In the genomic region with DNA sequence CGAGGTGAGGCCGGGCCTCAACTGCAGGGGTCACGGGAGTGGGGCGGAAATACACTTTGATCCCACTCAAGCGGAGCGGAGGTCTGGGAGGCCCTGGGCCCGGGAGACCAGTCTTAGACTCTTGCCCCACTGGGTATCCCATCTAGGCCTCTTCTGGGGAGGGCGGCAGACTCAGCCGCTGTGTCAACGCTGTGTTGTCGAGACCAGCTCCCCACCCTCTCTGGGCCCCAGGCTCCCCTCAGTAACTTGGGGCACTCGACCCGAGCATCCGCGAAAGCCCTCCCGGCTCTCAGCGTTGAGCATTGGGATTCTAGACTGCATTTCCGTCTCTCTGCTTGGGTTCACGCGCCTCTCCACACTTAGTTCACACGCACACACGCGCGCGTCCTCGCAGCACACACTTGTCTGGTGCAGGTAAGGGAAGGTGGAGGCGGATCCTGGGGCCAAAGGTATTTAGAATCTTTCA, we compare ENCODE assay signal across 14 cellular contexts. TPM values are rescaled to one million over a fixed set of nuclear protein-coding genes. Genes with fewer than 3 reads are reported as not detected.
DNase-seq lines count a peak whose midpoint lies in the region; ATAC-seq, FAIRE-seq and TF ChIP-seq lines count a peak whose summit lies in the region.
"Had no signal": no experiment of that assay in that cellular context is flagged by ENCODE, and none has a peak within 500 bp of the region (broad histone marks: within the 10 kb centered on the region; RNA-seq: fewer than 3 reads in every experiment).

No MANE protein-coding gene starts in this region.

- H3K36me3 ChIP-seq in adipocyte (ENCODE audit: control insufficient read depth, insufficient read depth, low read length, severe bottlenecking): no peaks in the 10 kb centered on the region
- H3K36me3 ChIP-seq in mucosa of rectum (ENCODE audit: control insufficient read depth in 2 of 2, insufficient read depth in 2 of 2, low read length in 2 of 2): no peaks in the 10 kb centered on the region
- no peaks in the 10 kb centered on the region for H3K36me3 ChIP-seq in vagina
- H3K36me3 ChIP-seq in pancreas: no peaks in the 10 kb centered on the region

- H3K36me3 Mint-ChIP-seq in natural killer cell treated with Interleukin-12 subunit alpha and Interleukin-12 subunit beta and Interleukin-15 and Interleukin-18, amount 100 ng/mL, for 72 hours: peaks cover 25% of the 10 kb centered on the region
- H3K36me3 Mint-ChIP-seq in natural killer cell: peaks cover 20% of the 10 kb centered on the region

- WGBS in pancreas, 2 donors: 32 to 37% methylated on average over 27 of the region's 27 CpGs

- peaks cover 77% of the 10 kb centered on the region for H3K27me3 ChIP-seq in adipocyte (replicated peaks; ENCODE audit: control insufficient read depth, insufficient read depth, low read length)
- peaks cover 55 to 61% of the 10 kb centered on the region in 2 donors for H3K27me3 ChIP-seq in mucosa of rectum (ENCODE audit: control insufficient read depth in 2 of 2, insufficient read depth in 2 of 2, low read length in 2 of 2)
- H3K27me3 ChIP-seq in vagina: peaks cover 43% of the 10 kb centered on the region
- H3K27me3 ChIP-seq in pancreas: peaks cover 0 to 77% (median 15%) of the 10 kb centered on the region in 4 donors

- no peak for TF ChIP-seq POLR2A in vagina (IDR thresholded peaks at IDR 0.05)

- no peak for DNase-seq in natural killer cell treated with Interleukin-12 subunit alpha and Interleukin-12 subunit beta and Interleukin-15 and Interleukin-18, amount 100 ng/mL, for 72 hours (ENCODE audit: low spot score)
- DNase-seq in natural killer cell (no peak), adipocyte (ENCODE audit: low read depth) (no peak), vagina (ENCODE audit: extremely low spot score in 2 of 2) (peak in 1 of 2 donors; percentile 82), pancreas (no peak), urothelium cell line (ENCODE audit: low spot score) (no peak)
- DNase-seq: KBM-7, NCI-H2171 had no signal

- TF ChIP-seq CTCF in natural killer cell (IDR thresholded peaks at IDR 0.05) (no peak), vagina (IDR thresholded peaks at IDR 0.05) (no peak), pancreas (IDR thresholded peaks at IDR 0.05) (no peak)

- intact Hi-C loops in natural killer cell (cut with micrococcal nuclease): no loop called here
- intact Hi-C loops in vagina (cut with DNase I): no loop called here
- intact Hi-C loops in pancreas (cut with DNase I): loop anchor here in 1 of 3 donors (5.0 kb wide), 2 partner anchors 690 to 815 kb away; no protein-coding TSS in a partner anchor

- FAIRE-seq in pancreas (lab: Jason Lieb, UNC) (no peak), urothelium cell line (lab: Jason Lieb, UNC) (no peak)
- FAIRE-seq: TTC549 had no signal

- H3K4me3 ChIP-seq in adipocyte (ENCODE audit: low read length): peak overlapping the region; percentile 86
- H3K4me3 ChIP-seq in mucosa of rectum (ENCODE audit: low read length in 2 of 2): peak overlapping the region; percentile 6 to 68
- H3K4me3 ChIP-seq in vagina: peak overlapping the region; percentile 14 to 63
- H3K4me3 ChIP-seq in pancreas: peak overlapping the region in 1 of 4 donors; percentile 15

- H3K9me3 Mint-ChIP-seq in natural killer cell treated with Interleukin-12 subunit alpha and Interleukin-12 subunit beta and Interleukin-15 and Interleukin-18, amount 100 ng/mL, for 72 hours: peaks cover 3% of the 10 kb centered on the region
- H3K9me3 Mint-ChIP-seq in natural killer cell: peaks cover 2 to 3% of the 10 kb centered on the region in 2 donors

- H3K27ac Mint-ChIP-seq in natural killer cell treated with Interleukin-12 subunit alpha and Interleukin-12 subunit beta and Interleukin-15 and Interleukin-18, amount 100 ng/mL, for 72 hours: no peak overlapping the region
- H3K27ac Mint-ChIP-seq in natural killer cell: no peak overlapping the region

- no peak overlapping the region for H3K9ac ChIP-seq in adipocyte (ENCODE audit: low read length)
- H3K9ac ChIP-seq in mucosa of rectum (ENCODE audit: low read depth in 1 of 2, low read length in 2 of 2): no peak overlapping the region
- H3K9ac ChIP-seq: parathyroid adenoma had no signal

- ATAC-seq in natural killer cell treated with Interleukin-12 subunit alpha and Interleukin-12 subunit beta and Interleukin-15 and Interleukin-18, amount 100 ng/mL, for 72 hours: no peak
- no peak for ATAC-seq in natural killer cell
- ATAC-seq in GM18502 (IDR thresholded peaks at IDR 0.05; ENCODE audit: poor library complexity, unreplicated experiment): no peak
- no peak for ATAC-seq in pancreas

- H3K27me3 Mint-ChIP-seq in natural killer cell treated with Interleukin-12 subunit alpha and Interleukin-12 subunit beta and Interleukin-15 and Interleukin-18, amount 100 ng/mL, for 72 hours: peaks cover 42 to 64% of the 10 kb centered on the region in 2 donors
- peaks cover 66 to 67% of the 10 kb centered on the region in 2 donors for H3K27me3 Mint-ChIP-seq in natural killer cell (ENCODE audit: low read depth in 2 of 2)

- H3K27ac ChIP-seq in mucosa of rectum (ENCODE audit: low read depth in 2 of 2, low read length in 2 of 2): no peak overlapping the region
- H3K27ac ChIP-seq in vagina: no peak overlapping the region
- no peak overlapping the region for H3K27ac ChIP-seq in pancreas
- H3K27ac ChIP-seq: C4-2B, parathyroid adenoma had no signal

- H3K4me1 Mint-ChIP-seq in natural killer cell treated with Interleukin-12 subunit alpha and Interleukin-12 subunit beta and Interleukin-15 and Interleukin-18, amount 100 ng/mL, for 72 hours (ENCODE audit: low read depth in 2 of 2): peaks cover 28 to 33% of the 10 kb centered on the region in 2 donors
- H3K4me1 Mint-ChIP-seq in natural killer cell: peaks cover 27 to 44% of the 10 kb centered on the region in 2 donors

- peak overlapping the region; percentile 34 for H3K4me3 Mint-ChIP-seq in natural killer cell treated with Interleukin-12 subunit alpha and Interleukin-12 subunit beta and Interleukin-15 and Interleukin-18, amount 100 ng/mL, for 72 hours
- no peak overlapping the region for H3K4me3 Mint-ChIP-seq in natural killer cell

- peaks cover 9% of the 10 kb centered on the region for H3K9me3 ChIP-seq in adipocyte (ENCODE audit: control insufficient read depth, low read length)
- peaks cover 0 to 3% of the 10 kb centered on the region in 2 donors for H3K9me3 ChIP-seq in mucosa of rectum (ENCODE audit: control insufficient read depth in 2 of 2, low read length in 2 of 2)
- no peaks in the 10 kb centered on the region for H3K9me3 ChIP-seq in vagina
- H3K9me3 ChIP-seq in pancreas: no peaks in the 10 kb centered on the region

- H3K4me1 ChIP-seq in adipocyte (ENCODE audit: control insufficient read depth, insufficient read depth, low read length) (peaks cover 13% of the 10 kb centered on the region), mucosa of rectum (ENCODE audit: control insufficient read depth in 2 of 2, insufficient read depth in 2 of 2, low read length in 2 of 2) (peaks cover 10 to 13% of the 10 kb centered on the region in 2 donors), vagina (peaks cover 58% of the 10 kb centered on the region), pancreas (peaks cover 0 to 14% (median 9%) of the 10 kb centered on the region in 3 donors)
- H3K4me1 ChIP-seq: parathyroid adenoma had no signal

RNA-seq across cellular contexts. Expression of a gene that starts 1.7 kb away (rescaled TPM):
- not detected for total RNA-seq in natural killer cell treated with Interleukin-12 subunit alpha and Interleukin-12 subunit beta and Interleukin-15 and Interleukin-18, amount 100 ng/mL, for 72 hours
- total RNA-seq in natural killer cell: not detected
- 2.9 TPM for total RNA-seq in vagina
- under 1 TPM in 5 of 6 donors, not detected in 1; 0.06 to 0.47 (median 0.08) TPM for total RNA-seq in pancreas
- polyA plus RNA-seq in pancreas: under 1 TPM; 0.23 to 0.27 TPM
- polyA plus RNA-seq: urinary bladder had no signal

RNA-seq across cellular contexts. Expression of a gene that starts 58.5 kb away (rescaled TPM):
- total RNA-seq in natural killer cell treated with Interleukin-12 subunit alpha and Interleukin-12 subunit beta and Interleukin-15 and Interleukin-18, amount 100 ng/mL, for 72 hours: 10 to 100 TPM; 16.7 to 17.7 TPM
- 10 to 100 TPM; 10.2 to 13.1 (median 12.9) TPM for total RNA-seq in natural killer cell
- 182 TPM for total RNA-seq in vagina
- total RNA-seq in pancreas: 1 to 10 TPM; 2.9 to 6.9 (median 4.6) TPM
- 10 to 100 TPM in 1 of 2 donors, 1 to 10 TPM in 1; 6.5 to 10.5 TPM for polyA plus RNA-seq in pancreas
